In the genomic region with DNA sequence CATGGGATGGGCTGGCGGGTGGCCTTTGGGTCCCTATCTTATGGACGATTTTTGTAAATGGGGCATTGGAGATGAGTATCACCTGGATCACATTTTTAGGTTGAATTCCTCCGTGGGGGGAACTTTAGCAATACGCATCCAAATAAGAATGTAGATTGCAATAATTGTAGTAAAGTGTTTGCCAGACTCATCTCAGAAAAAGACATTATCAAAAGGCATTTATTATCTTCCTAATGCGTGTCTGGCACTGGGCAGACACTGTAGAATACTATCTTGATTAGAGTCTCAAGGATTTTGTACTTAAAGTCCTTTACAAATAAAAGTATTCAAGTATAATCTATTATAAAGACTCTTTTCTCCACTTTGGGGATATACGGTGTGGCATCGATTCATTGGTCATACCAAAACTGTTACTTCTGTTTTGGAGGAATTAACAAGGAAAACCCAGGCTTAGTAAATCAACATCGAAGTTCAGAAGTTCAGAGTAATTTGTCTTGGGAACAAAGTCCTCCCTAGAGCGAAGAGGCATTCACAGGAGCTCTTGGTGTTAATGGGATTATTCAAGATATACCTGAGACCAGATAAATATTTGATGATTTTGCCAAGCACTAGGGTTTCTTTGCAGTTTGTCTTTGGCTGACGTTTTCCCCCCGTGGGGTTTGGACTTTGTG, we compare ENCODE assay signal across 1 cellular context.
TF ChIP-seq lines count a peak whose summit lies in the region.

No MANE protein-coding gene starts in this region.

TF ChIP-seq in HepG2, 621 proteins besides CTCF, POLR2A, EP300 and RAD21:
- no peak for TF ChIP-seq ZNF883 (CRISPR knock-in tag; IDR thresholded peaks at IDR 0.05; ENCODE audit: not compliant biosample characterization)
- no peak for TF ChIP-seq PAF1 (CRISPR knock-in tag; IDR thresholded peaks at IDR 0.05)
- TF ChIP-seq HNF4A (CRISPR knock-in tag; IDR thresholded peaks at IDR 0.05): 0 out of 2 replicates have a peak, but pooled peaks have one; percentile 12
